ENCODE assay signal across 1 cellular context in the genomic region with DNA sequence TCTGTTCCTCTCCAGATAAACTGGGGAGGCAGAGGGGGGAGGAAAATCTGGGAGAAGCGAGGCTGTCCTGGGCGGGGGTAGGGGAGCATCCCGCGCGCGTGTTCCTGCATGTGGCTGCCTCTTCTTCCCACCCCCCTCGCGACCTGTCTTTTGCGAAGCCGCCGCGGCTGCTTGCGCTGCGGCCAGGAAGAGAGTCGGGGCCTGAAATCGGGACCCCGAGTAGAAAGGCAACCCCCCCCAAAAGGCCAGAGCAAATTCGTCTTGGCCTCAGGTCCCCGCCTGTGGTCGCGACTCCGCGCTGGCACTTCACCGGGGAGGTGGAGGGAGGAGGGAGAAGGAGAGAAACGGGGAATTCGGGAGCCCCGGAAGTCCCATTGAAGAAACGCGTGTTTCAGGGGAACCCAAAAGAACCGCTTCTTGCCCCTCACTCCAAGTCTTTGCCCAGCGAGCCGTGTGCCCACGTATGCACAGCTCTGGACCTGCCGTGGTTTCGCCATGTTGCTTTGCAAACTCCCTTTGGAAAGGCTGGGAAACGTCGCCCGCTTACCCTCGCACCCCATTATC.
TF ChIP-seq lines count a peak whose summit lies in the region.

No MANE protein-coding gene starts in this region.

TF ChIP-seq in A549, 52 proteins besides CTCF, POLR2A, EP300 and RAD21 (continued from another document):
- TF ChIP-seq, protein P1, sequence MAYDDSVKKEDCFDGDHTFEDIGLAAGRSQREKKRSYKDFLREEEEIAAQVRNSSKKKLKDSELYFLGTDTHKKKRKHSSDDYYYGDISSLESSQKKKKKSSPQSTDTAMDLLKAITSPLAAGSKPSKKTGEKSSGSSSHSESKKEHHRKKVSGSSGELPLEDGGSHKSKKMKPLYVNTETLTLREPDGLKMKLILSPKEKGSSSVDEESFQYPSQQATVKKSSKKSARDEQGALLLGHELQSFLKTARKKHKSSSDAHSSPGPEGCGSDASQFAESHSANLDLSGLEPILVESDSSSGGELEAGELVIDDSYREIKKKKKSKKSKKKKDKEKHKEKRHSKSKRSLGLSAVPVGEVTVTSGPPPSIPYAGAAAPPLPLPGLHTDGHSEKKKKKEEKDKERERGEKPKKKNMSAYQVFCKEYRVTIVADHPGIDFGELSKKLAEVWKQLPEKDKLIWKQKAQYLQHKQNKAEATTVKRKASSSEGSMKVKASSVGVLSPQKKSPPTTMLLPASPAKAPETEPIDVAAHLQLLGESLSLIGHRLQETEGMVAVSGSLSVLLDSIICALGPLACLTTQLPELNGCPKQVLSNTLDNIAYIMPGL (CRISPR knock-in tag; IDR thresholded peaks at IDR 0.05; ENCODE audit: borderline replicate concordance): no peak
- TF ChIP-seq JUN (IDR thresholded peaks at IDR 0.05) (no peak; a peak in 1 of 5 replicates), ELK1 (IDR thresholded peaks at IDR 0.05; ENCODE audit: low read depth, low read length) (no peak), HOXA7 (CRISPR knock-in tag; IDR thresholded peaks at IDR 0.05) (no peak), NPAS2 (CRISPR knock-in tag; IDR thresholded peaks at IDR 0.05; ENCODE audit: borderline replicate concordance) (no peak)
TF ChIP-seq in A549: peak in this region for 0.
